19 cellular contexts compared by ENCODE assay signal in genomic region chr7:22231806-22232205, GRCh38.
"Had no signal": no experiment of that assay in that cellular context is flagged by ENCODE, and none has a peak within 500 bp of the region (broad histone marks: within the 10 kb centered on the region; RNA-seq: fewer than 3 reads in every experiment).

No MANE protein-coding gene starts in this region.

- H3K36me3 ChIP-seq: right lobe of liver, tibial artery, upper lobe of right lung had no signal

- DNase-seq: cortex of kidney; effector memory CD4-positive, alpha-beta T cell; foreskin keratinocyte; kidney; left colon; left ventricle myocardium superior; naive thymus-derived CD4-positive, alpha-beta T cell; nephron progenitor cell; psoas muscle; retina; right lobe of liver; stimulated activated CD4-positive, alpha-beta T cell treated with anti-CD3 and anti-CD28 coated beads, Interleukin-4, amount 100 ng/mL, for 1 hour; stimulated activated CD8-positive, alpha-beta memory T cell treated with anti-CD3 and anti-CD28 coated beads, Interleukin-4, amount 100 ng/mL, for 48 hours; stimulated activated naive CD8-positive, alpha-beta T cell treated with anti-CD3 and anti-CD28 coated beads, Interleukin-15, Interleukin-2, amounts not matched to agents 100 U/mL and 50 U/mL, for 24 hours; tibial artery; upper lobe of right lung had no signal

- H3K9me3 ChIP-seq: psoas muscle, right lobe of liver, tibial artery, upper lobe of right lung had no signal

- H3K27me3 ChIP-seq: foreskin keratinocyte, right lobe of liver, tibial artery, upper lobe of right lung had no signal

- H3K4me1 ChIP-seq: foreskin keratinocyte, psoas muscle, upper lobe of right lung had no signal

- FAIRE-seq: endometrium, kidney had no signal

- H3K4me3 ChIP-seq: lung, psoas muscle, right lobe of liver, tibial artery, upper lobe of right lung had no signal

- H3K27ac ChIP-seq: foreskin keratinocyte, psoas muscle, right lobe of liver, upper lobe of right lung had no signal

- ATAC-seq: foreskin keratinocyte; left colon; left ventricle myocardium superior; naive thymus-derived CD4-positive, alpha-beta T cell; psoas muscle; right lobe of liver; stimulated activated effector memory CD8-positive, alpha-beta T cell treated with anti-CD3 and anti-CD28 coated beads, Interleukin-12 subunit alpha, Interleukin-12 subunit beta, amount 100 ng/mL, for 72 hours; stimulated activated naive CD8-positive, alpha-beta T cell treated with anti-CD3 and anti-CD28 coated beads, Interleukin-15, Interleukin-2, amounts not matched to agents 100 U/mL and 50 U/mL, for 24 hours; upper lobe of right lung had no signal
